In the genomic region with DNA sequence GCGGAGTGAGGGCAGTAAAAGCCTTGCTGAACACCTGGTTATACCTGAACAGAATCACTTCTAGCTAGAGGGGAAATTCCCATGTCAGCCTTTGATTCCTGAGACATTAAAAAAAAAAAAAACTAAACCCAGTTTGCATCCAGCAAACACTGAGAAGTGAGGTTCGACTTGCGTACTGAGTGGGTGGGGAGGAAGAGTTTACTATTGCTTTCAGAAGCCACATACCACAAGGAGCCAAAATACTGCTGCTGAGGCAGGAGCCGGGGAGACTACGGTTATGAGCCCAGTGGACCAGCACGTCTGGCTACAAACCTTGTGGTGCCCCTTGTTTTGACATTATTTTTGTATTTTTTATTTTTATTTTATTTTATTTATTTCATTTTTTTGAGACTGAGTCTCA, we compare ENCODE assay signal across 13 cellular contexts. TPM values are rescaled to one million over a fixed set of nuclear protein-coding genes. Genes with fewer than 3 reads are reported as not detected.
DNase-seq lines count a peak whose midpoint lies in the region; ATAC-seq lines count a peak whose summit lies in the region.
"Had no signal": no experiment of that assay in that cellular context is flagged by ENCODE, and none has a peak within 500 bp of the region (broad histone marks: within the 10 kb centered on the region; RNA-seq: fewer than 3 reads in every experiment).

No MANE protein-coding gene starts in this region.

- intact Hi-C loops in activated naive CD4-positive, alpha-beta T cell treated with anti-CD3 and anti-CD28 coated beads for 36 hours (cut with micrococcal nuclease): loop anchor here (2.0 kb wide), 3 partner anchors 23 to 53 kb away; partner anchors contain the start of genes RNASEH1 and RPS7

- peaks cover 29% of the 10 kb centered on the region for H3K4me1 Mint-ChIP-seq in activated naive CD4-positive, alpha-beta T cell treated with anti-CD3 and anti-CD28 coated beads for 36 hours (ENCODE audit: low read depth)
- no peaks in the 10 kb centered on the region for H3K4me1 Mint-ChIP-seq in activated naive CD4-positive, alpha-beta T cell treated with anti-CD3 and anti-CD28 coated beads, Interleukin-2, amount 10 ng/mL, durations not matched to agents 7 days and 5 days
- H3K4me1 Mint-ChIP-seq in T-helper 17 cell: peaks cover 10% of the 10 kb centered on the region

- peaks cover 3% of the 10 kb centered on the region for H3K36me3 Mint-ChIP-seq in activated naive CD4-positive, alpha-beta T cell treated with anti-CD3 and anti-CD28 coated beads for 36 hours (ENCODE audit: low read depth)
- no peaks in the 10 kb centered on the region for H3K36me3 Mint-ChIP-seq in activated naive CD4-positive, alpha-beta T cell treated with anti-CD3 and anti-CD28 coated beads, Interleukin-2, amount 10 ng/mL, durations not matched to agents 7 days and 5 days
- peaks cover 2% of the 10 kb centered on the region for H3K36me3 Mint-ChIP-seq in T-helper 17 cell (ENCODE audit: low read depth)

- ATAC-seq in GM21576 (IDR thresholded peaks at IDR 0.05; ENCODE audit: unreplicated experiment): peak; percentile 56
- ATAC-seq in T-helper 17 cell: peak; percentile 45
- peak; percentile 63 for ATAC-seq in stimulated activated naive CD8-positive, alpha-beta T cell treated with anti-CD3 and anti-CD28 coated beads, Interleukin-15, Interleukin-2, amounts not matched to agents 100 U/mL and 50 U/mL, for 24 hours
- ATAC-seq: HCT116, psoas muscle had no signal

- no peak overlapping the region for H3K4me3 Mint-ChIP-seq in activated naive CD4-positive, alpha-beta T cell treated with anti-CD3 and anti-CD28 coated beads for 36 hours
- H3K4me3 Mint-ChIP-seq in activated naive CD4-positive, alpha-beta T cell treated with anti-CD3 and anti-CD28 coated beads, Interleukin-2, amount 10 ng/mL, durations not matched to agents 7 days and 5 days: no peak overlapping the region
- no peak overlapping the region for H3K4me3 Mint-ChIP-seq in T-helper 17 cell

- DNase-seq in activated naive CD4-positive, alpha-beta T cell treated with anti-CD3 and anti-CD28 coated beads for 36 hours: peak; percentile 42
- no peak for DNase-seq in activated naive CD4-positive, alpha-beta T cell treated with anti-CD3 and anti-CD28 coated beads, Interleukin-2, amount 10 ng/mL, durations not matched to agents 7 days and 5 days
- DNase-seq in T-helper 17 cell: no peak
- peak; percentile 22 for DNase-seq in stimulated activated naive CD8-positive, alpha-beta T cell treated with anti-CD3 and anti-CD28 coated beads, Interleukin-15, Interleukin-2, amounts not matched to agents 100 U/mL and 50 U/mL, for 24 hours
- DNase-seq in dermis blood vessel endothelial cell: no peak
- no peak for DNase-seq in A172 (ENCODE audit: low spot score)
- no peak for DNase-seq in NCI-H2227 treated with DMSO at 0.1 percent for 48 hours (lab: John Stamatoyannopoulos, UW)
- DNase-seq: activated CD4-positive, CD25-positive, alpha-beta regulatory T cell treated with anti-CD3 and anti-CD28 coated beads, Interleukin-2, amount 50 U/mL, for 72 hours; PC-9; psoas muscle; upper lobe of left lung had no signal

- H3K9me3 ChIP-seq in T-helper 17 cell (ENCODE audit: control insufficient read depth, low read length, poor library complexity, severe bottlenecking): no peaks in the 10 kb centered on the region
- H3K9me3 ChIP-seq: psoas muscle, upper lobe of left lung had no signal

- H3K9me3 Mint-ChIP-seq in activated naive CD4-positive, alpha-beta T cell treated with anti-CD3 and anti-CD28 coated beads for 36 hours: peaks cover under 1% of the 10 kb centered on the region
- no peaks in the 10 kb centered on the region for H3K9me3 Mint-ChIP-seq in activated naive CD4-positive, alpha-beta T cell treated with anti-CD3 and anti-CD28 coated beads, Interleukin-2, amount 10 ng/mL, durations not matched to agents 7 days and 5 days

- CTCF ChIA-PET in activated naive CD4-positive, alpha-beta T cell treated with anti-CD3 and anti-CD28 coated beads for 36 hours (lab: Charles Lee): no interaction called here
- CTCF ChIA-PET in activated naive CD4-positive, alpha-beta T cell treated with anti-CD3 and anti-CD28 coated beads, Interleukin-2, amount 10 ng/mL, durations not matched to agents 7 days and 5 days (lab: Charles Lee): no interaction called here

- H3K27me3 Mint-ChIP-seq in activated naive CD4-positive, alpha-beta T cell treated with anti-CD3 and anti-CD28 coated beads for 36 hours (ENCODE audit: low read depth): peaks cover 9% of the 10 kb centered on the region
- peaks cover 28% of the 10 kb centered on the region for H3K27me3 Mint-ChIP-seq in activated naive CD4-positive, alpha-beta T cell treated with anti-CD3 and anti-CD28 coated beads, Interleukin-2, amount 10 ng/mL, durations not matched to agents 7 days and 5 days
- peaks cover 27% of the 10 kb centered on the region for H3K27me3 Mint-ChIP-seq in T-helper 17 cell

- no peak overlapping the region for H3K27ac Mint-ChIP-seq in activated naive CD4-positive, alpha-beta T cell treated with anti-CD3 and anti-CD28 coated beads for 36 hours
- no peak overlapping the region for H3K27ac Mint-ChIP-seq in activated naive CD4-positive, alpha-beta T cell treated with anti-CD3 and anti-CD28 coated beads, Interleukin-2, amount 10 ng/mL, durations not matched to agents 7 days and 5 days
- H3K27ac Mint-ChIP-seq in T-helper 17 cell: no peak overlapping the region

RNA-seq across cellular contexts. Expression of gene COLEC11, which starts 2.7 kb away (rescaled TPM):
- total RNA-seq in activated naive CD4-positive, alpha-beta T cell treated with anti-CD3 and anti-CD28 coated beads for 36 hours: under 1 TPM in 1 of 2 experiments, not detected in 1; 0.15 TPM
- total RNA-seq in T-helper 17 cell (not detected), dermis blood vessel endothelial cell (0.79 and 0.85 TPM in 2 replicates)
- 0.17 TPM in 1 of 2 replicates, not detected in the other for total RNA-seq in A172 (2014; rRNA removed; shearing (Covaris generic))

RNA-seq across cellular contexts. Expression of gene RPS7, which starts 22.5 kb away (rescaled TPM):
- 1,000 to 10,000 TPM; 1,982 to 2,051 TPM for total RNA-seq in activated naive CD4-positive, alpha-beta T cell treated with anti-CD3 and anti-CD28 coated beads for 36 hours
- 1,000 to 10,000 TPM; 1,710 to 1,803 TPM for total RNA-seq in T-helper 17 cell
- total RNA-seq in dermis blood vessel endothelial cell: 926 and 1,911 TPM in 2 replicates
- 2,765 and 4,011 TPM in 2 replicates for total RNA-seq in A172 (2014; rRNA removed; shearing (Covaris generic))

RNA-seq across cellular contexts. Expression of gene RNASEH1, which starts 39.4 kb away (rescaled TPM):
- 10 to 100 TPM; 23.0 to 24.0 TPM for total RNA-seq in activated naive CD4-positive, alpha-beta T cell treated with anti-CD3 and anti-CD28 coated beads for 36 hours
- total RNA-seq in T-helper 17 cell (10 to 100 TPM; 25.9 to 32.9 TPM), dermis blood vessel endothelial cell (23.5 and 30.9 TPM in 2 replicates)
- total RNA-seq in A172 (2014; rRNA removed; shearing (Covaris generic)): 55.3 and 61.6 TPM in 2 replicates

Comparison
In these comparisons a context has a peak if more than half of its experiments do, and no peak if none do; other contexts are left out.
1. DNase-seq: peak in activated naive CD4-positive, alpha-beta T cell treated with anti-CD3 and anti-CD28 coated beads for 36 hours (single experiment) and stimulated activated naive CD8-positive, alpha-beta T cell treated with anti-CD3 and anti-CD28 coated beads, Interleukin-15, Interleukin-2, amounts not matched to agents 100 U/mL and 50 U/mL, for 24 hours (single experiment); none in activated naive CD4-positive, alpha-beta T cell treated with anti-CD3 and anti-CD28 coated beads, Interleukin-2, amount 10 ng/mL, durations not matched to agents 7 days and 5 days (single experiment), T-helper 17 cell (0 of 3), dermis blood vessel endothelial cell (single experiment), A172 (single experiment) and NCI-H2227 treated with DMSO at 0.1 percent for 48 hours (single experiment).
2. Peak in every context shown above with its lines, with median percentiles within 50 percentile points of each other: ATAC-seq.